Comparison of ENCODE assay signal across 8 cellular contexts in genomic region chr19:16366433-16367268, GRCh38. TPM values are rescaled to one million over a fixed set of nuclear protein-coding genes. Genes with fewer than 3 reads are reported as not detected.
A peak's percentile ranks its signal among the peaks of the same experiment; 100 is the strongest.
DNase-seq lines count a peak whose midpoint lies in the region; ATAC-seq and TF ChIP-seq lines count a peak whose summit lies in the region.

No MANE protein-coding gene starts in this region.

- peak overlapping the region; percentile 73 to 90 for H3K27ac Mint-ChIP-seq in stimulated activated naive CD8-positive, alpha-beta T cell treated with anti-CD3 and anti-CD28 coated beads, Interleukin-15, amount 100 ng/mL, for 72 hours

- intact Hi-C loops in colonic mucosa (cut with DNase I) = no loop called here

- H3K27me3 Mint-ChIP-seq in stimulated activated naive CD8-positive, alpha-beta T cell treated with anti-CD3 and anti-CD28 coated beads, Interleukin-15, amount 100 ng/mL, for 72 hours = peaks cover 36% of the 10 kb centered on the region

- no peaks in the 10 kb centered on the region for H3K9me3 Mint-ChIP-seq in stimulated activated naive CD8-positive, alpha-beta T cell treated with anti-CD3 and anti-CD28 coated beads, Interleukin-15, amount 100 ng/mL, for 72 hours

- H3K4me3 ChIP-seq in colonic mucosa = no peak overlapping the region

- H3K9ac ChIP-seq in colonic mucosa (ENCODE audit: low read depth in 2 of 2, low read length in 2 of 2) = no peak overlapping the region

- H3K4me1 Mint-ChIP-seq in stimulated activated naive CD8-positive, alpha-beta T cell treated with anti-CD3 and anti-CD28 coated beads, Interleukin-15, amount 100 ng/mL, for 72 hours = peaks cover 6% of the 10 kb centered on the region

- peak; percentile 40 for DNase-seq in stimulated activated CD4-positive, alpha-beta T cell treated with anti-CD3 and anti-CD28 coated beads, Interleukin-4, amount 100 ng/mL, for 1 hour
- DNase-seq in stimulated activated CD4-positive, alpha-beta T cell treated with anti-CD3 and anti-CD28 coated beads, Interleukin-1b, Interleukin-23, amount 100 ng/mL, for 48 hours = no peak
- DNase-seq in NOMO-1 treated with dmso at 0.1 percent for 144 hours (lab: John Stamatoyannopoulos, UW; ENCODE audit: unreplicated experiment) (peak; percentile 90), colonic mucosa (no peak), NCI-H774 (lab: John Stamatoyannopoulos, UW) (no peak), H4 (ENCODE audit: low spot score) (no peak), dermis blood vessel endothelial cell (no peak)
- DNase-seq in stimulated activated naive CD8-positive, alpha-beta T cell treated with anti-CD3 and anti-CD28 coated beads, Interleukin-15, amount 100 ng/mL, for 72 hours = no peak

- peaks cover 11% of the 10 kb centered on the region for H3K4me1 ChIP-seq in colonic mucosa

- H3K36me3 ChIP-seq in colonic mucosa = no peaks in the 10 kb centered on the region

- H3K9me3 ChIP-seq in colonic mucosa = no peaks in the 10 kb centered on the region

- peak overlapping the region; percentile 42 for H3K27ac ChIP-seq in colonic mucosa

- peak overlapping the region; percentile 64 to 71 for H3K4me3 Mint-ChIP-seq in stimulated activated naive CD8-positive, alpha-beta T cell treated with anti-CD3 and anti-CD28 coated beads, Interleukin-15, amount 100 ng/mL, for 72 hours

- no peak for TF ChIP-seq CTCF in colonic mucosa (IDR thresholded peaks at IDR 0.05)

- no peaks in the 10 kb centered on the region for H3K27me3 ChIP-seq in colonic mucosa

- no peak for ATAC-seq in stimulated activated naive CD8-positive, alpha-beta T cell treated with anti-CD3 and anti-CD28 coated beads, Interleukin-15, amount 100 ng/mL, for 72 hours

RNA-seq across cellular contexts. Expression of gene KLF2, which starts 42.0 kb away (rescaled TPM):
- total RNA-seq in colonic mucosa = 10 to 100 TPM; 12.9 to 18.7 TPM
- total RNA-seq in H4 (2014; rRNA removed; shearing (Covaris generic)) = 0.23 and 1.1 TPM in 2 replicates
- total RNA-seq in dermis blood vessel endothelial cell = 4.4 and 5.1 TPM in 2 replicates

Comparison
In these comparisons a context has a peak if more than half of its experiments do, and no peak if none do; other contexts are left out.
1. DNase-seq: peak in stimulated activated CD4-positive, alpha-beta T cell treated with anti-CD3 and anti-CD28 coated beads, Interleukin-4, amount 100 ng/mL, for 1 hour (single experiment) and NOMO-1 treated with dmso at 0.1 percent for 144 hours (single experiment); none in stimulated activated CD4-positive, alpha-beta T cell treated with anti-CD3 and anti-CD28 coated beads, Interleukin-1b, Interleukin-23, amount 100 ng/mL, for 48 hours (single experiment), colonic mucosa (single experiment), stimulated activated naive CD8-positive, alpha-beta T cell treated with anti-CD3 and anti-CD28 coated beads, Interleukin-15, amount 100 ng/mL, for 72 hours (0 of 2), NCI-H774 (single experiment), H4 (single experiment) and dermis blood vessel endothelial cell (single experiment).